ENCODE assay signal across 12 cellular contexts in genomic region chr4:108433832-108434231, GRCh38.
A peak's percentile ranks its signal among the peaks of the same experiment; 100 is the strongest.
DNase-seq lines count a peak whose midpoint lies in the region; ATAC-seq lines count a peak whose summit lies in the region.
"Had no signal": no experiment of that assay in that cellular context is flagged by ENCODE, and none has a peak within 500 bp of the region (broad histone marks: within the 10 kb centered on the region; RNA-seq: fewer than 3 reads in every experiment).

No MANE protein-coding gene starts in this region.

- DNase-seq in activated gamma-delta T cell treated with Interleukin-2 at 50 U/mL for 16 hours (peak; percentile 20), activated gamma-delta T cell (lab: John Stamatoyannopoulos, UW) (no peak), UCSD-AML1 (lab: John Stamatoyannopoulos, UW; ENCODE audit: unreplicated experiment) (peak; percentile 15), dedifferentiated amniotic fluid mesenchymal stem cell (ENCODE audit: extremely low spot score) (peak; percentile 46), CD1c-positive myeloid dendritic cell (ENCODE audit: extremely low spot score) (no peak)
- DNase-seq in stimulated activated CD4-positive, alpha-beta T cell treated with anti-CD3 and anti-CD28 coated beads, Interleukin-4, amount 100 ng/mL, for 24 hours, result peak; percentile 15
- DNase-seq: activated B cell treated with CpG ODN at 0.5 μM for 24 hours, H7, NCI-H82, trophoblast cell had no signal

- no peak for ATAC-seq in HG03280 (IDR thresholded peaks at IDR 0.05; ENCODE audit: unreplicated experiment)
- no peak for ATAC-seq in HG03139 (IDR thresholded peaks at IDR 0.05; ENCODE audit: unreplicated experiment)

Comparison
In these comparisons a context has a peak if more than half of its experiments do, and no peak if none do; other contexts are left out.
1. DNase-seq: peak in activated gamma-delta T cell treated with Interleukin-2 at 50 U/mL for 16 hours (single experiment), UCSD-AML1 (single experiment), dedifferentiated amniotic fluid mesenchymal stem cell (single experiment) and stimulated activated CD4-positive, alpha-beta T cell treated with anti-CD3 and anti-CD28 coated beads, Interleukin-4, amount 100 ng/mL, for 24 hours (single experiment); none in activated gamma-delta T cell (single experiment) and CD1c-positive myeloid dendritic cell (single experiment).